In the genomic region with DNA sequence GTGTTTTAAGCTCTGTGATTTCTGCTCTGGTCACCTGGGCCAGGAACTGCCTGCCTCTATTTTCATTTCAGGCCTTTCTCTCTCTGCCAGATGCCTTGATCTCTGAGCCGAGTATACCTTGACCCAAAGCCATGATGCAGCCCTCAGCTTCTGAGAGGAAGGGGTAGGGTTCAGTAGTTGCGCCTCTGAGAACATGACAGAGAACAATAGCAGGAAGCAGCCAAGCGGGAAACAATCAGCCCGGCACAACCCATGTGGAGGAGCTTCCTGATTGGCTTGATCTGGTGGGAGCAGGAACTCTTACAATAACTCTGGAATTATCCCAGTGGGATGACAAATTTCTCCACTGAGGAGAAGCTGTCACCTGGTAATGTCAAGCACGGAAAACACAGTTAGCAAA, we compare ENCODE assay signal across 1 cellular context.
TF ChIP-seq lines count a peak whose summit lies in the region.

No MANE protein-coding gene starts in this region.

TF ChIP-seq in WTC11, 78 proteins besides CTCF, POLR2A, EP300 and RAD21 (continued from another document):
- TF ChIP-seq, protein P1, sequence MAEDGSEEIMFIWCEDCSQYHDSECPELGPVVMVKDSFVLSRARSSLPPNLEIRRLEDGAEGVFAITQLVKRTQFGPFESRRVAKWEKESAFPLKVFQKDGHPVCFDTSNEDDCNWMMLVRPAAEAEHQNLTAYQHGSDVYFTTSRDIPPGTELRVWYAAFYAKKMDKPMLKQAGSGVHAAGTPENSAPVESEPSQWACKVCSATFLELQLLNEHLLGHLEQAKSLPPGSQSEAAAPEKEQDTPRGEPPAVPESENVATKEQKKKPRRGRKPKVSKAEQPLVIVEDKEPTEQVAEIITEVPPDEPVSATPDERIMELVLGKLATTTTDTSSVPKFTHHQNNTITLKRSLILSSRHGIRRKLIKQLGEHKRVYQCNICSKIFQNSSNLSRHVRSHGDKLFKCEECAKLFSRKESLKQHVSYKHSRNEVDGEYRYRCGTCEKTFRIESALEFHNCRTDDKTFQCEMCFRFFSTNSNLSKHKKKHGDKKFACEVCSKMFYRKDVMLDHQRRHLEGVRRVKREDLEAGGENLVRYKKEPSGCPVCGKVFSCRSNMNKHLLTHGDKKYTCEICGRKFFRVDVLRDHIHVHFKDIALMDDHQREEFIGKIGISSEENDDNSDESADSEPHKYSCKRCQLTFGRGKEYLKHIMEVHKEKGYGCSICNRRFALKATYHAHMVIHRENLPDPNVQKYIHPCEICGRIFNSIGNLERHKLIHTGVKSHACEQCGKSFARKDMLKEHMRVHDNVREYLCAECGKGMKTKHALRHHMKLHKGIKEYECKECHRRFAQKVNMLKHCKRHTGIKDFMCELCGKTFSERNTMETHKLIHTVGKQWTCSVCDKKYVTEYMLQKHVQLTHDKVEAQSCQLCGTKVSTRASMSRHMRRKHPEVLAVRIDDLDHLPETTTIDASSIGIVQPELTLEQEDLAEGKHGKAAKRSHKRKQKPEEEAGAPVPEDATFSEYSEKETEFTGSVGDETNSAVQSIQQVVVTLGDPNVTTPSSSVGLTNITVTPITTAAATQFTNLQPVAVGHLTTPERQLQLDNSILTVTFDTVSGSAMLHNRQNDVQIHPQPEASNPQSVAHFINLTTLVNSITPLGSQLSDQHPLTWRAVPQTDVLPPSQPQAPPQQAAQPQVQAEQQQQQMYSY (CRISPR knock-in tag; IDR thresholded peaks at IDR 0.05) = no peak
- TF ChIP-seq, protein P2, sequence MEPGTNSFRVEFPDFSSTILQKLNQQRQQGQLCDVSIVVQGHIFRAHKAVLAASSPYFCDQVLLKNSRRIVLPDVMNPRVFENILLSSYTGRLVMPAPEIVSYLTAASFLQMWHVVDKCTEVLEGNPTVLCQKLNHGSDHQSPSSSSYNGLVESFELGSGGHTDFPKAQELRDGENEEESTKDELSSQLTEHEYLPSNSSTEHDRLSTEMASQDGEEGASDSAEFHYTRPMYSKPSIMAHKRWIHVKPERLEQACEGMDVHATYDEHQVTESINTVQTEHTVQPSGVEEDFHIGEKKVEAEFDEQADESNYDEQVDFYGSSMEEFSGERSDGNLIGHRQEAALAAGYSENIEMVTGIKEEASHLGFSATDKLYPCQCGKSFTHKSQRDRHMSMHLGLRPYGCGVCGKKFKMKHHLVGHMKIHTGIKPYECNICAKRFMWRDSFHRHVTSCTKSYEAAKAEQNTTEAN (CRISPR knock-in tag; IDR thresholded peaks at IDR 0.05) = no peak
- TF ChIP-seq NFATC4 (CRISPR knock-in tag; IDR thresholded peaks at IDR 0.05) (no peak), NFE2L1 (CRISPR knock-in tag; IDR thresholded peaks at IDR 0.05) (no peak), TCF7 (CRISPR knock-in tag; IDR thresholded peaks at IDR 0.05; ENCODE audit: low read depth) (no peak), ZNF423 (CRISPR knock-in tag; IDR thresholded peaks at IDR 0.05) (no peak), HMGA2 (CRISPR knock-in tag; IDR thresholded peaks at IDR 0.05) (no peak), SMAD3 (CRISPR knock-in tag; IDR thresholded peaks at IDR 0.05; ENCODE audit: borderline replicate concordance) (no peak)
- TF ChIP-seq, protein P3, sequence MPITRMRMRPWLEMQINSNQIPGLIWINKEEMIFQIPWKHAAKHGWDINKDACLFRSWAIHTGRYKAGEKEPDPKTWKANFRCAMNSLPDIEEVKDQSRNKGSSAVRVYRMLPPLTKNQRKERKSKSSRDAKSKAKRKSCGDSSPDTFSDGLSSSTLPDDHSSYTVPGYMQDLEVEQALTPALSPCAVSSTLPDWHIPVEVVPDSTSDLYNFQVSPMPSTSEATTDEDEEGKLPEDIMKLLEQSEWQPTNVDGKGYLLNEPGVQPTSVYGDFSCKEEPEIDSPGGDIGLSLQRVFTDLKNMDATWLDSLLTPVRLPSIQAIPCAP (CRISPR knock-in tag; IDR thresholded peaks at IDR 0.05) = no peak
TF ChIP-seq in WTC11: peak in this region for 0.
